Comparison of ENCODE assay signal across 1 cellular context in the genomic region with DNA sequence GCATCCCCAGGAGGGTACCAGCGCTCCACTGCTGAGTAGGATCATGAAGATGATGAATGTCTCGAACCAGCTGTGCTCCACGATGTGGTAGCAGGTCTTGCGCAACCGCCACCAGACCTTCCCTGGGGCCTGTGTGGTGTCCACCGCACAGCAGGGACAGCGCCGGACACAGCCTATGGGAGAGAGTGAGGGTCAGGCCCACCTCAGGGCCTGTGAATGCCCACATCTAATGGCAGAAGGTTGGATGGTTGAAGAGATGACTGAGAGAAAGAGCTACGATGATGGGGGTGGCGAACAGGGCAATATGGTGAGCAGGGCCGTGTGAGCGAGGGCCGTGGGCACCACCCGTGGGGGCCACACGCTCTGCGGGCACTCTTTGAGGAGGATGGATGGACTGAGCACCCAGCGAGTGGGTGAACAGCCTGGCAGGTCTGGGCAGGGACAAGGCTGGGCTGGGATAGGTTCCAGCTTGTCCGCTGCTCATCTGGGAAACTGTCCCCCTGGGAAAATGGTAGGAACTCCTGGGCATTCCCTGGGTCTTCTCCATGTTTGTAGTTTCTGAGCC.
TF ChIP-seq lines count a peak whose summit lies in the region.

No MANE protein-coding gene starts in this region.

TF ChIP-seq in K562, 482 proteins besides CTCF, POLR2A, EP300 and RAD21 (continued from another document):
- TF ChIP-seq, protein P1, sequence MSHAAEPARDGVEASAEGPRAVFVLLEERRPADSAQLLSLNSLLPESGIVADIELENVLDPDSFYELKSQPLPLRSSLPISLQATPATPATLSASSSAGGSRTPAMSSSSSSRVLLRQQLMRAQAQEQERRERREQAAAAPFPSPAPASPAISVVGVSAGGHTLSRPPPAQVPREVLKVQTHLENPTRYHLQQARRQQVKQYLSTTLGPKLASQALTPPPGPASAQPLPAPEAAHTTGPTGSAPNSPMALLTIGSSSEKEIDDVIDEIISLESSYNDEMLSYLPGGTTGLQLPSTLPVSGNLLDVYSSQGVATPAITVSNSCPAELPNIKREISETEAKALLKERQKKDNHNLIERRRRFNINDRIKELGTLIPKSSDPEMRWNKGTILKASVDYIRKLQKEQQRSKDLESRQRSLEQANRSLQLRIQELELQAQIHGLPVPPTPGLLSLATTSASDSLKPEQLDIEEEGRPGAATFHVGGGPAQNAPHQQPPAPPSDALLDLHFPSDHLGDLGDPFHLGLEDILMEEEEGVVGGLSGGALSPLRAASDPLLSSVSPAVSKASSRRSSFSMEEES (CRISPR knock-in tag; IDR thresholded peaks at IDR 0.05): no peak
- TF ChIP-seq CEBPB (tag; IDR thresholded peaks at IDR 0.05) (peak; percentile 96), ZNF57 (CRISPR knock-in tag; IDR thresholded peaks at IDR 0.05) (no peak), ZNF282 (CRISPR knock-in tag; IDR thresholded peaks at IDR 0.05) (no peak)
- TF ChIP-seq, protein P2, sequence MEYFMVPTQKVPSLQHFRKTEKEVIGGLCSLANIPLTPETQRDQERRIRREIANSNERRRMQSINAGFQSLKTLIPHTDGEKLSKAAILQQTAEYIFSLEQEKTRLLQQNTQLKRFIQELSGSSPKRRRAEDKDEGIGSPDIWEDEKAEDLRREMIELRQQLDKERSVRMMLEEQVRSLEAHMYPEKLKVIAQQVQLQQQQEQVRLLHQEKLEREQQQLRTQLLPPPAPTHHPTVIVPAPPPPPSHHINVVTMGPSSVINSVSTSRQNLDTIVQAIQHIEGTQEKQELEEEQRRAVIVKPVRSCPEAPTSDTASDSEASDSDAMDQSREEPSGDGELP (CRISPR knock-in tag; IDR thresholded peaks at IDR 0.05; ENCODE audit: borderline replicate concordance): peak; percentile 22; the same call in 1 of the 2 replicates
